In genomic region chr5:181191526-181192336, GRCh38 we compare ENCODE assay signal across 1 cellular context.
TF ChIP-seq lines count a peak whose summit lies in the region.

No MANE protein-coding gene starts in this region.

TF ChIP-seq in HCT116, 20 proteins besides CTCF, POLR2A, EP300 and RAD21 (continued from another document):
- TF ChIP-seq ZBTB33 (IDR thresholded peaks at IDR 0.05; ENCODE audit: extremely low read depth, insufficient replicate concordance, low read length) (peak; percentile 25), YY1 (IDR thresholded peaks at IDR 0.05; ENCODE audit: extremely low read depth, insufficient replicate concordance, low read depth, low read length) (peak; percentile 95), ZFX (IDR thresholded peaks at IDR 0.05) (no peak; the same call in 1 of the 2 replicates), SIN3A (IDR thresholded peaks at IDR 0.05; ENCODE audit: low read depth) (no peak), ELF1 (IDR thresholded peaks at IDR 0.05; ENCODE audit: borderline replicate concordance, low read depth) (no peak), REST (IDR thresholded peaks at IDR 0.05; ENCODE audit: low read depth) (no peak), CEBPB (IDR thresholded peaks at IDR 0.05; ENCODE audit: low read depth) (no peak), EGR1 (IDR thresholded peaks at IDR 0.05; ENCODE audit: low read depth) (no peak)
TF ChIP-seq in HCT116: peak in this region for 4.
